In the genomic region with DNA sequence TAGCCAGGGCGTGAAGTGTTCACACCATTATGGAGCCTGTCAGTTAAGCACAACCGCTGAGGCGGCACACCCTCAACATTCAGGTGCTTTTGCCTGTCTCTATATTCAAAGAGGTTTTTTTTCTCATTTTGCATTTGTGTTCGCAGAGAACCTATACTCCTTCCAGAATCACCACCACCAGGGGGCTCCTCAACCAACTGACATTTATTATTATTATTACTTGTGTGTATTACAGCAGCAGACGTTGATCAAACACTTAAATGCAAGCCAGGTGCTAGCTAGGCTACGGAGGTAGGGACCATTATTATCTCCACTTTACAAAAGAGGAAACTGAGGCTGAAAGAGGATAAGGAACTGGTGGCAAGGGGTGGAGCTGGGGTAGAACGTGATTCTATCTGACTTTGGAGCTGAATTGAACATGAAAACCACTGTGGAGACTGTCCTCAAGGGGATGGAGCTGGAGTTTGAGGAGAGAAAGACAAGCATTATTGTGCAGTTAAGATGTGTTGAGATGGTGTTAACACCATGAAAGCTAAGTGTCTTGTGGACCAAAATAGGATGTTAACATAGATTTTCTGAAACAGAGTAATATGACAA, we compare ENCODE assay signal across 8 cellular contexts.
DNase-seq lines count a peak whose midpoint lies in the region; ATAC-seq, FAIRE-seq and TF ChIP-seq lines count a peak whose summit lies in the region.

No MANE protein-coding gene starts in this region.

- no peak overlapping the region for H3K9ac ChIP-seq in keratinocyte (ENCODE audit: control insufficient read depth, extremely low read depth, insufficient read depth, low read length)
- H3K9ac ChIP-seq in colonic mucosa (ENCODE audit: low read depth in 2 of 2, low read length in 2 of 2): no peak overlapping the region

- peaks cover 4% of the 10 kb centered on the region for H3K27me3 ChIP-seq in HAP-1 (ENCODE audit: low read depth)
- H3K27me3 ChIP-seq in keratinocyte (ENCODE audit: control insufficient read depth, extremely low read depth, insufficient read depth, low read length): peaks cover 2% of the 10 kb centered on the region
- H3K27me3 ChIP-seq in colonic mucosa: no peaks in the 10 kb centered on the region

- intact Hi-C loops in colonic mucosa (cut with DNase I): no loop called here

- ATAC-seq in GM18870 (IDR thresholded peaks at IDR 0.05; ENCODE audit: unreplicated experiment): no peak

- in situ Hi-C loops in HAP-1 (cut with MboI; ENCODE audit: low sequenced_read_pairs): no loop called here

- H3K4me2 ChIP-seq in keratinocyte (ENCODE audit: control insufficient read depth, extremely low read depth, insufficient read depth, low read depth, low read length): no peak overlapping the region

- H3K4me3 ChIP-seq in HAP-1: no peak overlapping the region
- no peak overlapping the region for H3K4me3 ChIP-seq in keratinocyte (ENCODE audit: control insufficient read depth in 2 of 3, extremely low read depth in 1 of 3, insufficient read depth in 2 of 3, low read depth in 1 of 3, low read length in 3 of 3)
- H3K4me3 ChIP-seq in colonic mucosa: no peak overlapping the region

- TF ChIP-seq POLR2A in H54 (IDR thresholded peaks at IDR 0.05; ENCODE audit: low read depth, low read length): no peak

- H3K4me1 ChIP-seq in HAP-1 (no peaks in the 10 kb centered on the region), keratinocyte (ENCODE audit: control insufficient read depth, extremely low read depth, insufficient read depth, low read length) (no peaks in the 10 kb centered on the region), colonic mucosa (no peaks in the 10 kb centered on the region)

- no peaks in the 10 kb centered on the region for H3K9me1 ChIP-seq in keratinocyte (ENCODE audit: control insufficient read depth, extremely low read depth, insufficient read depth, low read length)

- no peaks in the 10 kb centered on the region for H3K79me2 ChIP-seq in keratinocyte (ENCODE audit: control insufficient read depth, insufficient read depth, low read length)

- H3K27ac ChIP-seq in C4-2B (no peak overlapping the region), keratinocyte (ENCODE audit: control insufficient read depth, insufficient read depth, low read length) (no peak overlapping the region), colonic mucosa (no peak overlapping the region)

- TF ChIP-seq CTCF in C4-2B (conservative IDR thresholded peaks at IDR 0.05): peak; percentile 76
- TF ChIP-seq CTCF in keratinocyte (optimal IDR thresholded peaks at IDR 0.05 in 1 of 3, IDR thresholded peaks at IDR 0.05 in 1 of 3, conservative IDR thresholded peaks at IDR 0.05 in 1 of 3; ENCODE audit: extremely low read depth in 1 of 3, insufficient read depth in 2 of 3, low read length in 3 of 3): peak; percentile 24 to 53 (median 40)
- TF ChIP-seq CTCF in colonic mucosa (IDR thresholded peaks at IDR 0.05): no peak

- no peak overlapping the region for H2AFZ ChIP-seq in keratinocyte (ENCODE audit: control insufficient read depth, low read length)

- DNase-seq in HAP-1 (ENCODE audit: low spot score in 2 of 2): peak; percentile 10 to 64
- DNase-seq in activated CD4-positive, alpha-beta T cell treated with anti-CD3 and anti-CD28 coated beads, Interleukin-2, amount 50 U/mL, for 1 hour: peak; percentile 4
- no peak for DNase-seq in keratinocyte (ENCODE audit: low read depth, low spot score)
- no peak for DNase-seq in NCI-H1417 treated with DMSO at 0.1 percent for 48 hours (lab: John Stamatoyannopoulos, UW)
- no peak for DNase-seq in H54 (ENCODE audit: insufficient read length, low spot score)
- DNase-seq in colonic mucosa: no peak

- dilution Hi-C loops in keratinocyte (cut with MboI; ENCODE audit: extremely low pct_ligation_motif_present, low sequenced_read_pairs): no loop called here

- H3K36me3 ChIP-seq in HAP-1 (replicated peaks) (no peaks in the 10 kb centered on the region), keratinocyte (ENCODE audit: control insufficient read depth in 2 of 2, extremely low read depth in 1 of 2, insufficient read depth in 2 of 2, low read length in 2 of 2) (no peaks in the 10 kb centered on the region), colonic mucosa (no peaks in the 10 kb centered on the region)

- H3K9me3 ChIP-seq in HAP-1 (no peaks in the 10 kb centered on the region), keratinocyte (ENCODE audit: control insufficient read depth, low read depth, low read length) (no peaks in the 10 kb centered on the region), colonic mucosa (no peaks in the 10 kb centered on the region)

- H4K20me1 ChIP-seq in keratinocyte (ENCODE audit: control insufficient read depth, extremely low read depth, insufficient read depth, low read length): no peaks in the 10 kb centered on the region

- no peak for FAIRE-seq in keratinocyte (lab: Jason Lieb, UNC)
- no peak for FAIRE-seq in H54 (lab: Jason Lieb, UNC)

Comparison
In these comparisons a context has a peak if more than half of its experiments do, and no peak if none do; other contexts are left out.
1. DNase-seq: peak in HAP-1 (2 of 2) and activated CD4-positive, alpha-beta T cell treated with anti-CD3 and anti-CD28 coated beads, Interleukin-2, amount 50 U/mL, for 1 hour (single experiment); none in keratinocyte (single experiment), NCI-H1417 treated with DMSO at 0.1 percent for 48 hours (single experiment), H54 (single experiment) and colonic mucosa (single experiment).